10 cellular contexts compared by ENCODE assay signal in genomic region chr12:98894412-98895085, GRCh38.
DNase-seq lines count a peak whose midpoint lies in the region; ATAC-seq, FAIRE-seq and TF ChIP-seq lines count a peak whose summit lies in the region.
"Had no signal": no experiment of that assay in that cellular context is flagged by ENCODE, and none has a peak within 500 bp of the region (broad histone marks: within the 10 kb centered on the region; RNA-seq: fewer than 3 reads in every experiment).

No MANE protein-coding gene starts in this region.

- TF ChIP-seq CTCF in ascending aorta (IDR thresholded peaks at IDR 0.05), result no peak
- no peak for TF ChIP-seq CTCF in kidney (IDR thresholded peaks at IDR 0.05; ENCODE audit: borderline replicate concordance, extremely low read depth, insufficient read depth)

- no peak overlapping the region for H3K4ac ChIP-seq in mesendoderm (ENCODE audit: low read depth, low read length)

- H3K27ac ChIP-seq in ascending aorta (no peak overlapping the region), mesendoderm (ENCODE audit: low read depth, low read length) (no peak overlapping the region), urinary bladder (ENCODE audit: low read depth) (no peak overlapping the region), kidney (ENCODE audit: low read depth in 2 of 2, low read length in 2 of 2) (no peak overlapping the region)

- no peaks in the 10 kb centered on the region for H3K79me2 ChIP-seq in mesendoderm (ENCODE audit: control insufficient read depth, insufficient read depth, low read length)

- no peaks in the 10 kb centered on the region for H3K36me3 Mint-ChIP-seq in activated naive CD8-positive, alpha-beta T cell treated with anti-CD3 and anti-CD28 coated beads for 36 hours
- no peaks in the 10 kb centered on the region for H3K36me3 Mint-ChIP-seq in activated naive CD8-positive, alpha-beta T cell treated with anti-CD3 and anti-CD28 coated beads, Interleukin-2, amount 50 U/mL, for 24 hours (ENCODE audit: low read depth)
- H3K36me3 Mint-ChIP-seq: CD8-positive, alpha-beta memory T cell had no signal

- no peak overlapping the region for H3K23ac ChIP-seq in mesendoderm (ENCODE audit: low read length)

- DNase-seq in activated naive CD8-positive, alpha-beta T cell treated with anti-CD3 and anti-CD28 coated beads for 36 hours, result peak; percentile 5
- DNase-seq in activated naive CD8-positive, alpha-beta T cell treated with anti-CD3 and anti-CD28 coated beads, Interleukin-2, amount 50 U/mL, for 24 hours, result no peak
- no peak for DNase-seq in ascending aorta (ENCODE audit: low spot score in 2 of 2)
- DNase-seq in mesendoderm, result peak; percentile 49
- no peak for DNase-seq in AG08395 (ENCODE audit: low spot score)
- DNase-seq in kidney, result no peak
- no peak for DNase-seq in kidney glomerular epithelial cell (lab: John Stamatoyannopoulos, UW)
- DNase-seq: CD8-positive, alpha-beta memory T cell; left cardiac atrium had no signal

- no peaks in the 10 kb centered on the region for H3K79me1 ChIP-seq in mesendoderm (ENCODE audit: low read length)

- no peak overlapping the region for H2AK5ac ChIP-seq in mesendoderm (ENCODE audit: low read length)

- peak overlapping the region; percentile 75 for H3K56ac ChIP-seq in mesendoderm (ENCODE audit: low read length)

- FAIRE-seq in kidney (lab: Jason Lieb, UNC), result no peak

- no peaks in the 10 kb centered on the region for H3K9me3 Mint-ChIP-seq in activated naive CD8-positive, alpha-beta T cell treated with anti-CD3 and anti-CD28 coated beads for 36 hours
- H3K9me3 Mint-ChIP-seq in activated naive CD8-positive, alpha-beta T cell treated with anti-CD3 and anti-CD28 coated beads, Interleukin-2, amount 50 U/mL, for 24 hours, result no peaks in the 10 kb centered on the region

- H2BK5ac ChIP-seq in mesendoderm (ENCODE audit: low read length), result no peak overlapping the region

- H3K9ac ChIP-seq in mesendoderm (ENCODE audit: low read length) (peak overlapping the region; percentile 50), kidney (ENCODE audit: low read length in 2 of 2) (no peak overlapping the region)

- no peaks in the 10 kb centered on the region for H3K27me3 ChIP-seq in ascending aorta
- H3K27me3 ChIP-seq in mesendoderm (ENCODE audit: insufficient read depth, low read length, poor library complexity), result peaks cover 33% of the 10 kb centered on the region

- no peak overlapping the region for H2BK15ac ChIP-seq in mesendoderm (replicated peaks; ENCODE audit: low read depth)

- H3K27ac Mint-ChIP-seq in activated naive CD8-positive, alpha-beta T cell treated with anti-CD3 and anti-CD28 coated beads for 36 hours, result no peak overlapping the region
- no peak overlapping the region for H3K27ac Mint-ChIP-seq in activated naive CD8-positive, alpha-beta T cell treated with anti-CD3 and anti-CD28 coated beads, Interleukin-2, amount 50 U/mL, for 24 hours
- H3K27ac Mint-ChIP-seq: CD8-positive, alpha-beta memory T cell had no signal

- intact Hi-C loops in ascending aorta (cut with DNase I), result no loop called here
- intact Hi-C loops in kidney (cut with DNase I), result no loop called here

- H3K4me3 Mint-ChIP-seq in activated naive CD8-positive, alpha-beta T cell treated with anti-CD3 and anti-CD28 coated beads for 36 hours, result no peak overlapping the region
- H3K4me3 Mint-ChIP-seq in activated naive CD8-positive, alpha-beta T cell treated with anti-CD3 and anti-CD28 coated beads, Interleukin-2, amount 50 U/mL, for 24 hours, result no peak overlapping the region
- H3K4me3 Mint-ChIP-seq: CD8-positive, alpha-beta memory T cell had no signal

- no peaks in the 10 kb centered on the region for H3K4me1 Mint-ChIP-seq in activated naive CD8-positive, alpha-beta T cell treated with anti-CD3 and anti-CD28 coated beads for 36 hours
- H3K4me1 Mint-ChIP-seq in activated naive CD8-positive, alpha-beta T cell treated with anti-CD3 and anti-CD28 coated beads, Interleukin-2, amount 50 U/mL, for 24 hours, result no peaks in the 10 kb centered on the region
- H3K4me1 Mint-ChIP-seq: CD8-positive, alpha-beta memory T cell had no signal

- no peak for ATAC-seq in activated naive CD8-positive, alpha-beta T cell treated with anti-CD3 and anti-CD28 coated beads, Interleukin-2, amount 50 U/mL, for 24 hours

- peaks cover 61% of the 10 kb centered on the region for H3K27me3 Mint-ChIP-seq in activated naive CD8-positive, alpha-beta T cell treated with anti-CD3 and anti-CD28 coated beads for 36 hours
- peaks cover 55% of the 10 kb centered on the region for H3K27me3 Mint-ChIP-seq in activated naive CD8-positive, alpha-beta T cell treated with anti-CD3 and anti-CD28 coated beads, Interleukin-2, amount 50 U/mL, for 24 hours

- no peaks in the 10 kb centered on the region for H3K36me3 ChIP-seq in ascending aorta
- no peaks in the 10 kb centered on the region for H3K36me3 ChIP-seq in mesendoderm (ENCODE audit: control insufficient read depth, insufficient read depth, low read length)
- H3K36me3 ChIP-seq in urinary bladder (ENCODE audit: insufficient read depth), result no peaks in the 10 kb centered on the region
- no peaks in the 10 kb centered on the region for H3K36me3 ChIP-seq in kidney (ENCODE audit: control insufficient read depth in 1 of 2, insufficient read depth in 2 of 2, low read length in 2 of 2)

- no peak overlapping the region for H4K5ac ChIP-seq in mesendoderm (ENCODE audit: low read length)

- H3K18ac ChIP-seq in mesendoderm (ENCODE audit: low read length), result no peak overlapping the region

- H3K4me1 ChIP-seq in ascending aorta (peaks cover 0 to 3% of the 10 kb centered on the region in 2 donors), mesendoderm (ENCODE audit: control insufficient read depth, low read depth, low read length) (no peaks in the 10 kb centered on the region), urinary bladder (ENCODE audit: insufficient read depth) (peaks cover 5% of the 10 kb centered on the region), kidney (ENCODE audit: control insufficient read depth in 1 of 2, insufficient read depth in 1 of 2, low read depth in 1 of 2, low read length in 2 of 2) (no peaks in the 10 kb centered on the region)

- H2BK120ac ChIP-seq in mesendoderm (ENCODE audit: low read depth, low read length), result no peak overlapping the region

- WGBS in mesendoderm (ENCODE audit: extremely low coverage, insufficient coverage, low lambda C conversion rate), result no CpG with 5 or more reads among the region's 96 CpGs
- under 1% methylated on average over 76 of the region's 96 CpGs for WGBS in urinary bladder

- no peak overlapping the region for H4K8ac ChIP-seq in mesendoderm (ENCODE audit: low read depth, low read length)

- H3K4me2 ChIP-seq in mesendoderm (ENCODE audit: low read length), result peak overlapping the region; percentile 67

- H3K9me3 ChIP-seq in ascending aorta (no peaks in the 10 kb centered on the region), kidney (ENCODE audit: control insufficient read depth in 1 of 2, low read length in 2 of 2) (no peaks in the 10 kb centered on the region)

- H3K4me3 ChIP-seq in ascending aorta, result peak overlapping the region; percentile 47 to 63
- peak overlapping the region; percentile 18 for H3K4me3 ChIP-seq in mesendoderm (ENCODE audit: low read length)
- H3K4me3 ChIP-seq in urinary bladder (ENCODE audit: low read depth, low read length), result peak overlapping the region; percentile 53
- H3K4me3 ChIP-seq in kidney (ENCODE audit: low read length in 2 of 2), result no peak overlapping the region

Comparison
In these comparisons a context has a peak if more than half of its experiments do, and no peak if none do; other contexts are left out.
1. DNase-seq: peak in activated naive CD8-positive, alpha-beta T cell treated with anti-CD3 and anti-CD28 coated beads for 36 hours (single experiment) and mesendoderm (single experiment); none in activated naive CD8-positive, alpha-beta T cell treated with anti-CD3 and anti-CD28 coated beads, Interleukin-2, amount 50 U/mL, for 24 hours (single experiment), ascending aorta (0 of 2), AG08395 (single experiment), kidney (single experiment) and kidney glomerular epithelial cell (single experiment).
2. H3K4me3 ChIP-seq: peak in ascending aorta (2 of 2), mesendoderm (single experiment) and urinary bladder (single experiment); none in kidney (0 of 2).